9 cellular contexts compared by ENCODE assay signal in the genomic region with DNA sequence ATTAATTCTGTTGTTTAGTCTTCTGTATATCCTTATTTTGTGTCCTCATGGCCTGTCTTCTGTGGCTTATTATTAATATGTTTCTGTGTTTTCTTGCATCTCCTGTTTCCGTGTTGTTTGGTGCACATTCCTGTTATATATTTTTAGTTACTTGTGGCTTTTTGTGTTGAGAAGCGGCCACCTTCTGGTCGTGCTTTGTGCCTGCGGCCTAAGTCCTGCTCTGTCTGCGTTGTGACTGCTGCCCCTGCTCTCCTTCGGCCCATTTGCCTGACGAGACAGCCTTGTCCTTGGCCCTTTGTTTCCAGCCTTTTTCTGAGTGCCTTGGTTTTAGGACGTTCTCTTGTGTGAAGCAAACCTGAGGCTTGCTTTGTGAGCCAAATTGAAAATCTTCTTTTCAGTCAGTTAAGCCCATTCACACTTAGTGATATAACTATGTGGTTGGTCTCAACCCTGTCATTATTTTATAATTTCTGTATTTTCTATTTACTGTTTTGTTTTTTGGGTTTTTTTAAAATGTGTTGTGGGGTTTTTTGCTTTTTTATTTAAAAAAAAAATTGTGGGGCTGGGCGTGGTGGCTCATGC. TPM values are rescaled to one million over a fixed set of nuclear protein-coding genes. Genes with fewer than 3 reads are reported as not detected.
DNase-seq lines count a peak whose midpoint lies in the region; ATAC-seq and TF ChIP-seq lines count a peak whose summit lies in the region.
"Had no signal": no experiment of that assay in that cellular context is flagged by ENCODE, and none has a peak within 500 bp of the region (broad histone marks: within the 10 kb centered on the region; RNA-seq: fewer than 3 reads in every experiment).

No MANE protein-coding gene starts in this region.

- ATAC-seq in GM21360 (IDR thresholded peaks at IDR 0.05; ENCODE audit: unreplicated experiment) (no peak), upper lobe of left lung (ENCODE audit: low FRiP score in 2 of 2) (no peak), GM19452 (IDR thresholded peaks at IDR 0.05; ENCODE audit: unreplicated experiment) (no peak)

- H3K27me3 ChIP-seq in upper lobe of left lung = no peaks in the 10 kb centered on the region
- H3K27me3 ChIP-seq: SJSA1 had no signal

- DNase-seq in EH (ENCODE audit: low read depth) (peak; percentile 15), HuH-7.5 (ENCODE audit: low spot score) (peak; percentile 33), astrocyte of the hippocampus (ENCODE audit: low read depth, low spot score) (peak; percentile 33), myocyte (ENCODE audit: low read depth) (peak; percentile 43), middle frontal gyrus (ENCODE audit: extremely low spot score, low spot score) (no peak), upper lobe of left lung (no peak)

- no peaks in the 10 kb centered on the region for H3K9me3 ChIP-seq in upper lobe of left lung
- H3K9me3 ChIP-seq: SJSA1 had no signal

- TF ChIP-seq CTCF in upper lobe of left lung (IDR thresholded peaks at IDR 0.05) = peak in 1 of 6 experiments; percentile 16

- H3K4me1 ChIP-seq in upper lobe of left lung = peaks cover 16 to 38% (median 23%) of the 10 kb centered on the region in 4 donors
- H3K4me1 ChIP-seq: SJSA1 had no signal

- H3K27ac ChIP-seq in upper lobe of left lung = peak overlapping the region in 1 of 4 donors; percentile 68
- H3K27ac ChIP-seq: SJSA1 had no signal

- H3K36me3 ChIP-seq in upper lobe of left lung = peaks cover 12 to 26% (median 20%) of the 10 kb centered on the region in 4 donors

- H3K4me3 ChIP-seq in upper lobe of left lung = no peak overlapping the region
- H3K4me3 ChIP-seq: SJSA1 had no signal

- WGBS in upper lobe of left lung, 2 donors = 80 to 83% methylated on average over 9 of the region's 9 CpGs

- no peak for TF ChIP-seq POLR2A in upper lobe of left lung (IDR thresholded peaks at IDR 0.05)

- TF ChIP-seq EP300 in upper lobe of left lung (IDR thresholded peaks at IDR 0.05) = no peak

RNA-seq across cellular contexts. Expression of gene TNIP2, which starts 43.8 kb away (rescaled TPM):
- total RNA-seq in myocyte = 32.3 and 54.5 TPM in 2 replicates
- 25.1 TPM for polyA plus RNA-seq in myocyte (2012)
- total RNA-seq in upper lobe of left lung = 10 to 100 TPM; 39.4 to 87.1 (median 60.1) TPM

Comparison
In these comparisons a context has a peak if more than half of its experiments do, and no peak if none do; other contexts are left out.
1. DNase-seq: peak in EH (single experiment), HuH-7.5 (single experiment), astrocyte of the hippocampus (single experiment) and myocyte (single experiment); none in middle frontal gyrus (single experiment) and upper lobe of left lung (0 of 2).